ENCODE assay signal across 22 cellular contexts in genomic region chr14:52307376-52307775, GRCh38. TPM values are rescaled to one million over a fixed set of nuclear protein-coding genes. Genes with fewer than 3 reads are reported as not detected.
A peak's percentile ranks its signal among the peaks of the same experiment; 100 is the strongest.
DNase-seq lines count a peak whose midpoint lies in the region; TF ChIP-seq lines count a peak whose summit lies in the region.
"Had no signal": no experiment of that assay in that cellular context is flagged by ENCODE, and none has a peak within 500 bp of the region (broad histone marks: within the 10 kb centered on the region; RNA-seq: fewer than 3 reads in every experiment).

No MANE protein-coding gene starts in this region.

- no peak for DNase-seq in activated naive CD4-positive, alpha-beta T cell treated with Interleukin-2 at 50 U/mL for 16 hours
- DNase-seq in effector memory CD4-positive, alpha-beta T cell: no peak
- DNase-seq in stomach (no peak), NCI-H2196 (lab: John Stamatoyannopoulos, UW; ENCODE audit: unreplicated experiment) (no peak), NCI-H1092 (lab: John Stamatoyannopoulos, UW) (no peak), left ventricle myocardium inferior (no peak)
- DNase-seq: activated effector memory CD4-positive, alpha-beta T cell treated with Interleukin-2 at 50 U/mL for 16 hours; dermis blood vessel endothelial cell; DMS79 treated with DMSO at 0.1 percent for 48 hours; mesendoderm; NCI-H146; NCI-H2171 treated with DMSO at 0.1 percent for 48 hours; NCI-H774; sigmoid colon; uterus had no signal

- H3K36me3 Mint-ChIP-seq in activated naive CD4-positive, alpha-beta T cell treated with anti-CD3 and anti-CD28 coated beads, Interleukin-2, amount 50 U/mL, for 24 hours: peaks cover 3% of the 10 kb centered on the region

- WGBS in stomach, 5 donors: 26 to 59% (median 41%) methylated on average over 4 of the region's 4 CpGs

- H3K9me3 ChIP-seq in effector memory CD4-positive, alpha-beta T cell (ENCODE audit: control insufficient read depth, low read length): no peaks in the 10 kb centered on the region
- H3K9me3 ChIP-seq in stomach (no peaks in the 10 kb centered on the region), left ventricle myocardium inferior (replicated peaks) (no peaks in the 10 kb centered on the region)
- H3K9me3 ChIP-seq: sigmoid colon, suprapubic skin, uterus had no signal

- H3K4me1 ChIP-seq in effector memory CD4-positive, alpha-beta T cell (ENCODE audit: control insufficient read depth, insufficient read depth, low read length, poor library complexity, severe bottlenecking): peaks cover 37% of the 10 kb centered on the region
- H3K4me1 ChIP-seq in stomach: peaks cover 9 to 40% (median 27%) of the 10 kb centered on the region in 4 donors
- no peaks in the 10 kb centered on the region for H3K4me1 ChIP-seq in left ventricle myocardium inferior
- H3K4me1 ChIP-seq: parathyroid adenoma, sigmoid colon had no signal

- no peak overlapping the region for H3K4me3 ChIP-seq in effector memory CD4-positive, alpha-beta T cell (ENCODE audit: insufficient read depth, low read depth, low read length, poor library complexity, severe bottlenecking)
- H3K4me3 ChIP-seq in stomach (no peak overlapping the region), left ventricle myocardium inferior (no peak overlapping the region)
- H3K4me3 ChIP-seq: K562, sigmoid colon, suprapubic skin, uterus had no signal

- no peaks in the 10 kb centered on the region for H3K27me3 Mint-ChIP-seq in activated naive CD4-positive, alpha-beta T cell treated with anti-CD3 and anti-CD28 coated beads, Interleukin-2, amount 50 U/mL, for 24 hours

- H3K36me3 ChIP-seq in effector memory CD4-positive, alpha-beta T cell (ENCODE audit: control insufficient read depth, insufficient read depth, low read length): peaks cover 2% of the 10 kb centered on the region
- no peaks in the 10 kb centered on the region for H3K36me3 ChIP-seq in stomach
- H3K36me3 ChIP-seq in left ventricle myocardium inferior: no peaks in the 10 kb centered on the region
- H3K36me3 ChIP-seq: sigmoid colon, suprapubic skin, uterus had no signal

- H3K27ac Mint-ChIP-seq in activated naive CD4-positive, alpha-beta T cell treated with anti-CD3 and anti-CD28 coated beads, Interleukin-2, amount 50 U/mL, for 24 hours: peak overlapping the region; percentile 10
- H3K27ac Mint-ChIP-seq: nephron had no signal

- no peak for TF ChIP-seq CTCF in VCaP (conservative IDR thresholded peaks at IDR 0.05)
- TF ChIP-seq CTCF in stomach (IDR thresholded peaks at IDR 0.05): no peak
- TF ChIP-seq CTCF in left ventricle myocardium inferior (IDR thresholded peaks at IDR 0.05; ENCODE audit: borderline replicate concordance): no peak

- H3K4me1 Mint-ChIP-seq in activated naive CD4-positive, alpha-beta T cell treated with anti-CD3 and anti-CD28 coated beads, Interleukin-2, amount 50 U/mL, for 24 hours: peaks cover 39% of the 10 kb centered on the region

- H3K27ac ChIP-seq in VCaP: peak overlapping the region; percentile 65
- peak overlapping the region; percentile 24 for H3K27ac ChIP-seq in effector memory CD4-positive, alpha-beta T cell (ENCODE audit: insufficient read depth, low read length, poor library complexity, severe bottlenecking)
- peak overlapping the region in 4 of 5 donors; percentile 58 to 67 (median 64) for H3K27ac ChIP-seq in stomach
- H3K27ac ChIP-seq in left ventricle myocardium inferior (replicated peaks): no peak overlapping the region
- H3K27ac ChIP-seq: parathyroid adenoma, sigmoid colon, suprapubic skin, uterus had no signal

- TF ChIP-seq POLR2A in stomach (IDR thresholded peaks at IDR 0.05): no peak

- intact Hi-C loops in stomach (cut with DNase I; ENCODE audit: low total_unique reads): no loop called here
- intact Hi-C loops in left ventricle myocardium inferior (cut with micrococcal nuclease): no loop called here

- peak overlapping the region; percentile 9 for H3K4me3 Mint-ChIP-seq in activated naive CD4-positive, alpha-beta T cell treated with anti-CD3 and anti-CD28 coated beads, Interleukin-2, amount 50 U/mL, for 24 hours
- H3K4me3 Mint-ChIP-seq: nephron had no signal

- H3K27me3 ChIP-seq in effector memory CD4-positive, alpha-beta T cell (replicated peaks; ENCODE audit: control insufficient read depth, insufficient read depth, low read length, poor library complexity, severe bottlenecking): no peaks in the 10 kb centered on the region
- H3K27me3 ChIP-seq in stomach: no peaks in the 10 kb centered on the region
- H3K27me3 ChIP-seq in left ventricle myocardium inferior (ENCODE audit: low read depth): peaks cover 38% of the 10 kb centered on the region
- H3K27me3 ChIP-seq: suprapubic skin, uterus had no signal

- TF ChIP-seq EP300 in stomach (IDR thresholded peaks at IDR 0.05): no peak

- no peaks in the 10 kb centered on the region for H3K9me3 Mint-ChIP-seq in activated naive CD4-positive, alpha-beta T cell treated with anti-CD3 and anti-CD28 coated beads, Interleukin-2, amount 50 U/mL, for 24 hours
- H3K9me3 Mint-ChIP-seq: nephron had no signal

RNA-seq across cellular contexts. Expression of gene PTGER2, which starts 6.7 kb away (rescaled TPM):
- total RNA-seq in stomach (10 to 100 TPM in 2 of 5 donors, 1 to 10 TPM in 3; 1.3 to 22.0 (median 8.3) TPM), left ventricle myocardium inferior (0.60 TPM)
- 10 to 100 TPM in 2 of 3 donors, 1 to 10 TPM in 1; 5.3 to 20.6 (median 12.9) TPM for polyA plus RNA-seq in stomach
- total RNA-seq: K562, OCI-LY7 had no signal
- polyA plus RNA-seq: K562 had no signal

RNA-seq across cellular contexts. Expression of gene PTGDR, which starts 39.9 kb away (rescaled TPM):
- total RNA-seq in stomach (10 to 100 TPM in 1 of 5 donors, under 1 TPM in 1, not detected in 3; 0.37 to 33.0 TPM), left ventricle myocardium inferior (1.3 TPM)
- polyA plus RNA-seq in stomach: not detected
- total RNA-seq: dermis blood vessel endothelial cell, K562, OCI-LY7 had no signal
- polyA plus RNA-seq: K562 had no signal
